8 cellular contexts compared by ENCODE assay signal in the genomic region with DNA sequence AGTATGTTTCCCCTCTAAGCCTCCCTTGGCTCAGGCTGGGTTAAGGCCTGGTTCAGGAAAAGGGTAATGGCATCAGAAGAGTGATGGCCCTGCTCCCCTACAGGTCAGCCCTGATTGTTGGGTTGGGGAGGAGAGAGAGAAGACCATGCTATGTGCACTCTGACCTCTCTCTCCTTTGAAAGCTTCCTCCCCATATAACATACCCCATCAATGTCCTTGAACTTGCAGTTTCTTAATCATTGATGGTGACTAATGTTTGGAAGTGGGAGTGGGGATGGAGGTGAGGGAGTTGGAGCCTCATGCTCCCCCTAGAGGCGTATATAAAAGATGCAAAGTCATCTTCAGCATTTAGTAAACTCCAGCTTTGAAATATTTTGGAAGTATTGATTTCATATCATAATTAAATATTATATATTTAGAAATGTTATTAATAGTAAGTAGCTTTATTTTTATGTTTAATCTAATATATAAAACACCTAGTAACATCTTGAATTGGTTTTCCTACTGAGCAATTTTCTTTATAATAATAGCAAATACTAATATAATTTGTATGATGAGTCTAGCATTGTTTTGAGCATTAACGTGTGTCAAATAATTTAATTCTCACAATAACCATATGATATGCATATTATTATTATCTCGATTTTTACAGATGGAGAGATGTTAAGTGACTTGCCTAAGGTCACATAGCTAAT. TPM values are rescaled to one million over a fixed set of nuclear protein-coding genes. Genes with fewer than 3 reads are reported as not detected.
DNase-seq lines count a peak whose midpoint lies in the region; ATAC-seq lines count a peak whose summit lies in the region.

No MANE protein-coding gene starts in this region.

- ATAC-seq in GM18870 (IDR thresholded peaks at IDR 0.05; ENCODE audit: unreplicated experiment) = no peak
- ATAC-seq in HG03442 (IDR thresholded peaks at IDR 0.05; ENCODE audit: unreplicated experiment) = no peak

- peak; percentile 20 for DNase-seq in stimulated activated CD4-positive, alpha-beta T cell treated with anti-CD3 and anti-CD28 coated beads, Interleukin-2, amount 100 ng/mL, for 4 hours (ENCODE audit: low read depth)
- DNase-seq in stimulated activated CD4-positive, alpha-beta T cell treated with anti-CD3 and anti-CD28 coated beads, Interleukin-12 subunit alpha, Interleukin-12 subunit beta, amount 100 ng/mL, for 4 hours = no peak
- DNase-seq in LHCN-M2 (ENCODE audit: low read depth) = peak; percentile 62
- DNase-seq in astrocyte of the hippocampus (ENCODE audit: low read depth, low spot score) = peak; percentile 32
- DNase-seq in lung microvascular endothelial cell (ENCODE audit: low read depth in 2 of 2) = peak; percentile 25 to 43
- no peak for DNase-seq in GOT3 (lab: John Stamatoyannopoulos, UW)

RNA-seq across cellular contexts. Expression of a gene that starts 8.8 kb away (rescaled TPM):
- total RNA-seq in LHCN-M2 (2014; rRNA removed) = 0.06 TPM in 1 of 2 replicates, not detected in the other
- polyA plus RNA-seq in LHCN-M2 (2012) = not detected
- total RNA-seq in lung microvascular endothelial cell = 0.20 and 1.7 TPM in 2 replicates

RNA-seq across cellular contexts. Expression of a gene that starts 28.1 kb away (rescaled TPM):
- not detected in 2 replicates for total RNA-seq in LHCN-M2 (2014; rRNA removed)
- polyA plus RNA-seq in LHCN-M2 (2012) = not detected
- total RNA-seq in lung microvascular endothelial cell = not detected in 2 replicates

Comparison
In these comparisons a context has a peak if more than half of its experiments do, and no peak if none do; other contexts are left out.
1. DNase-seq: peak in stimulated activated CD4-positive, alpha-beta T cell treated with anti-CD3 and anti-CD28 coated beads, Interleukin-2, amount 100 ng/mL, for 4 hours (single experiment), LHCN-M2 (single experiment), astrocyte of the hippocampus (single experiment) and lung microvascular endothelial cell (2 of 2); none in stimulated activated CD4-positive, alpha-beta T cell treated with anti-CD3 and anti-CD28 coated beads, Interleukin-12 subunit alpha, Interleukin-12 subunit beta, amount 100 ng/mL, for 4 hours (single experiment) and GOT3 (single experiment).